ENCODE assay signal across 1 cellular context in genomic region chr6:134295953-134296553, GRCh38.
TF ChIP-seq lines count a peak whose summit lies in the region.

No MANE protein-coding gene starts in this region.

TF ChIP-seq in K562, 482 proteins besides CTCF, POLR2A, EP300 and RAD21 (continued from another document and continues in another):
- TF ChIP-seq RREB1 (CRISPR knock-in tag; IDR thresholded peaks at IDR 0.05): no peak
- peak; percentile 80 for TF ChIP-seq TAF9B (IDR thresholded peaks at IDR 0.05; ENCODE audit: partially characterized antibody)
- TF ChIP-seq TARDBP (IDR thresholded peaks at IDR 0.05): no peak
- no peak for TF ChIP-seq TGIF2 (CRISPR knock-in tag; IDR thresholded peaks at IDR 0.05)
- no peak for TF ChIP-seq SMC3 (conservative IDR thresholded peaks at IDR 0.05; ENCODE audit: insufficient read depth, low read depth, low read length)
- TF ChIP-seq FOS (IDR thresholded peaks at IDR 0.05; ENCODE audit: extremely low read depth, insufficient read length): peak; percentile 72
- TF ChIP-seq POLR2AphosphoS2 (IDR thresholded peaks at IDR 0.05; ENCODE audit: low read length): no peak
- TF ChIP-seq ARHGAP35 (IDR thresholded peaks at IDR 0.05; ENCODE audit: partially characterized antibody): no peak
- TF ChIP-seq POLR2G (IDR thresholded peaks at IDR 0.05; ENCODE audit: low read depth, low read length): no peak
- no peak for TF ChIP-seq PRMT5 (CRISPR knock-in tag; IDR thresholded peaks at IDR 0.05)
- no peak for TF ChIP-seq FOXA3 (CRISPR knock-in tag; conservative IDR thresholded peaks at IDR 0.05 in 1 of 2, IDR thresholded peaks at IDR 0.05 in 1 of 2)
- TF ChIP-seq, protein P1, sequence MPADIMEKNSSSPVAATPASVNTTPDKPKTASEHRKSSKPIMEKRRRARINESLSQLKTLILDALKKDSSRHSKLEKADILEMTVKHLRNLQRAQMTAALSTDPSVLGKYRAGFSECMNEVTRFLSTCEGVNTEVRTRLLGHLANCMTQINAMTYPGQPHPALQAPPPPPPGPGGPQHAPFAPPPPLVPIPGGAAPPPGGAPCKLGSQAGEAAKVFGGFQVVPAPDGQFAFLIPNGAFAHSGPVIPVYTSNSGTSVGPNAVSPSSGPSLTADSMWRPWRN (IDR thresholded peaks at IDR 0.05; ENCODE audit: low read depth): no peak; the same call in 1 of the 2 replicates
- TF ChIP-seq KDM5B (IDR thresholded peaks at IDR 0.05; ENCODE audit: insufficient replicate concordance, low read depth, low read length): no peak
- TF ChIP-seq BCOR (IDR thresholded peaks at IDR 0.05): no peak
- no peak for TF ChIP-seq ZNF354B (CRISPR knock-in tag; IDR thresholded peaks at IDR 0.05)
- TF ChIP-seq DIDO1 (tag; IDR thresholded peaks at IDR 0.05; ENCODE audit: low read depth): no peak
- TF ChIP-seq TCF7L2 (IDR thresholded peaks at IDR 0.05; ENCODE audit: low read depth, low read length): no peak
- no peak for TF ChIP-seq FOXJ3 (CRISPR knock-in tag; IDR thresholded peaks at IDR 0.05)
- no peak for TF ChIP-seq RUNX1 (IDR thresholded peaks at IDR 0.05; ENCODE audit: low read depth)
- TF ChIP-seq SMARCB1 (IDR thresholded peaks at IDR 0.05; ENCODE audit: insufficient read length, low read depth): no peak
- TF ChIP-seq COPS2 (conservative IDR thresholded peaks at IDR 0.05): no peak
- no peak for TF ChIP-seq TCFL5 (CRISPR knock-in tag; conservative IDR thresholded peaks at IDR 0.05)
- TF ChIP-seq SAFB2 (IDR thresholded peaks at IDR 0.05; ENCODE audit: borderline replicate concordance, low read depth, low read length, severe bottlenecking): no peak
- no peak; the same call in 1 of the 2 replicates for TF ChIP-seq HSF4 (CRISPR knock-in tag; IDR thresholded peaks at IDR 0.05; ENCODE audit: borderline replicate concordance)
- TF ChIP-seq SREBF1 (IDR thresholded peaks at IDR 0.05; ENCODE audit: borderline replicate concordance, low read depth, low read length): no peak
- TF ChIP-seq ETS2 (tag; IDR thresholded peaks at IDR 0.05; ENCODE audit: borderline replicate concordance, poor library complexity, severe bottlenecking): no peak
- no peak for TF ChIP-seq ZNF586 (CRISPR knock-in tag; conservative IDR thresholded peaks at IDR 0.05)
- TF ChIP-seq HDAC2 (IDR thresholded peaks at IDR 0.05): peak; percentile 96
- peak; percentile 96 for TF ChIP-seq CXXC5 (CRISPR knock-in tag; IDR thresholded peaks at IDR 0.05)
- TF ChIP-seq, protein P2, sequence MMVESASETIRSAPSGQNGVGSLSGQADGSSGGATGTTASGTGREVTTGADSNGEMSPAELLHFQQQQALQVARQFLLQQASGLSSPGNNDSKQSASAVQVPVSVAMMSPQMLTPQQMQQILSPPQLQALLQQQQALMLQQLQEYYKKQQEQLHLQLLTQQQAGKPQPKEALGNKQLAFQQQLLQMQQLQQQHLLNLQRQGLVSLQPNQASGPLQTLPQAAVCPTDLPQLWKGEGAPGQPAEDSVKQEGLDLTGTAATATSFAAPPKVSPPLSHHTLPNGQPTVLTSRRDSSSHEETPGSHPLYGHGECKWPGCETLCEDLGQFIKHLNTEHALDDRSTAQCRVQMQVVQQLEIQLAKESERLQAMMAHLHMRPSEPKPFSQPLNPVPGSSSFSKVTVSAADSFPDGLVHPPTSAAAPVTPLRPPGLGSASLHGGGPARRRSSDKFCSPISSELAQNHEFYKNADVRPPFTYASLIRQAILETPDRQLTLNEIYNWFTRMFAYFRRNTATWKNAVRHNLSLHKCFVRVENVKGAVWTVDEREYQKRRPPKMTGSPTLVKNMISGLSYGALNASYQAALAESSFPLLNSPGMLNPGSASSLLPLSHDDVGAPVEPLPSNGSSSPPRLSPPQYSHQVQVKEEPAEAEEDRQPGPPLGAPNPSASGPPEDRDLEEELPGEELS (CRISPR knock-in tag; IDR thresholded peaks at IDR 0.05; ENCODE audit: borderline replicate concordance): no peak
- TF ChIP-seq ZNF384 (IDR thresholded peaks at IDR 0.05; ENCODE audit: low read depth, low read length): no peak
- no peak for TF ChIP-seq NCOA4 (IDR thresholded peaks at IDR 0.05; ENCODE audit: partially characterized antibody)
- no peak for TF ChIP-seq MED1 (CRISPR knock-in tag; IDR thresholded peaks at IDR 0.05; ENCODE audit: borderline replicate concordance)
- no peak for TF ChIP-seq ZNF140 (CRISPR knock-in tag; IDR thresholded peaks at IDR 0.05)
- TF ChIP-seq, protein P3, sequence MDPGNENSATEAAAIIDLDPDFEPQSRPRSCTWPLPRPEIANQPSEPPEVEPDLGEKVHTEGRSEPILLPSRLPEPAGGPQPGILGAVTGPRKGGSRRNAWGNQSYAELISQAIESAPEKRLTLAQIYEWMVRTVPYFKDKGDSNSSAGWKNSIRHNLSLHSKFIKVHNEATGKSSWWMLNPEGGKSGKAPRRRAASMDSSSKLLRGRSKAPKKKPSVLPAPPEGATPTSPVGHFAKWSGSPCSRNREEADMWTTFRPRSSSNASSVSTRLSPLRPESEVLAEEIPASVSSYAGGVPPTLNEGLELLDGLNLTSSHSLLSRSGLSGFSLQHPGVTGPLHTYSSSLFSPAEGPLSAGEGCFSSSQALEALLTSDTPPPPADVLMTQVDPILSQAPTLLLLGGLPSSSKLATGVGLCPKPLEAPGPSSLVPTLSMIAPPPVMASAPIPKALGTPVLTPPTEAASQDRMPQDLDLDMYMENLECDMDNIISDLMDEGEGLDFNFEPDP (CRISPR knock-in tag; IDR thresholded peaks at IDR 0.05): no peak
- no peak for TF ChIP-seq ZNF444 (CRISPR knock-in tag; IDR thresholded peaks at IDR 0.05)
- TF ChIP-seq ZNF431 (CRISPR knock-in tag; IDR thresholded peaks at IDR 0.05): no peak
- TF ChIP-seq ZNF143 (CRISPR knock-in tag; IDR thresholded peaks at IDR 0.05): no peak
- TF ChIP-seq ZBTB8A (IDR thresholded peaks at IDR 0.05; ENCODE audit: partially characterized antibody): no peak
- TF ChIP-seq ZNF224 (CRISPR knock-in tag; IDR thresholded peaks at IDR 0.05): no peak
- no peak for TF ChIP-seq SMAD1 (IDR thresholded peaks at IDR 0.05; ENCODE audit: low read depth, low read length, partially characterized antibody)
- TF ChIP-seq RBM34 (IDR thresholded peaks at IDR 0.05; ENCODE audit: borderline replicate concordance, insufficient read depth, low read length): no peak
- TF ChIP-seq THRA (IDR thresholded peaks at IDR 0.05): no peak
- TF ChIP-seq, protein P4, sequence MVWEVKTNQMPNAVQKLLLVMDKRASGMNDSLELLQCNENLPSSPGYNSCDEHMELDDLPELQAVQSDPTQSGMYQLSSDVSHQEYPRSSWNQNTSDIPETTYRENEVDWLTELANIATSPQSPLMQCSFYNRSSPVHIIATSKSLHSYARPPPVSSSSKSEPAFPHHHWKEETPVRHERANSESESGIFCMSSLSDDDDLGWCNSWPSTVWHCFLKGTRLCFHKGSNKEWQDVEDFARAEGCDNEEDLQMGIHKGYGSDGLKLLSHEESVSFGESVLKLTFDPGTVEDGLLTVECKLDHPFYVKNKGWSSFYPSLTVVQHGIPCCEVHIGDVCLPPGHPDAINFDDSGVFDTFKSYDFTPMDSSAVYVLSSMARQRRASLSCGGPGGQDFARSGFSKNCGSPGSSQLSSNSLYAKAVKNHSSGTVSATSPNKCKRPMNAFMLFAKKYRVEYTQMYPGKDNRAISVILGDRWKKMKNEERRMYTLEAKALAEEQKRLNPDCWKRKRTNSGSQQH (CRISPR knock-in tag; IDR thresholded peaks at IDR 0.05): no peak
- TF ChIP-seq ZNF589 (CRISPR knock-in tag; IDR thresholded peaks at IDR 0.05; ENCODE audit: low read depth): peak; percentile 82; the same call in 1 of the 2 replicates
- no peak for TF ChIP-seq ZKSCAN1 (IDR thresholded peaks at IDR 0.05; ENCODE audit: low read depth, low read length)
- no peak for TF ChIP-seq IRF1 (CRISPR knock-in tag; IDR thresholded peaks at IDR 0.05; ENCODE audit: borderline replicate concordance)
- TF ChIP-seq, protein P5, sequence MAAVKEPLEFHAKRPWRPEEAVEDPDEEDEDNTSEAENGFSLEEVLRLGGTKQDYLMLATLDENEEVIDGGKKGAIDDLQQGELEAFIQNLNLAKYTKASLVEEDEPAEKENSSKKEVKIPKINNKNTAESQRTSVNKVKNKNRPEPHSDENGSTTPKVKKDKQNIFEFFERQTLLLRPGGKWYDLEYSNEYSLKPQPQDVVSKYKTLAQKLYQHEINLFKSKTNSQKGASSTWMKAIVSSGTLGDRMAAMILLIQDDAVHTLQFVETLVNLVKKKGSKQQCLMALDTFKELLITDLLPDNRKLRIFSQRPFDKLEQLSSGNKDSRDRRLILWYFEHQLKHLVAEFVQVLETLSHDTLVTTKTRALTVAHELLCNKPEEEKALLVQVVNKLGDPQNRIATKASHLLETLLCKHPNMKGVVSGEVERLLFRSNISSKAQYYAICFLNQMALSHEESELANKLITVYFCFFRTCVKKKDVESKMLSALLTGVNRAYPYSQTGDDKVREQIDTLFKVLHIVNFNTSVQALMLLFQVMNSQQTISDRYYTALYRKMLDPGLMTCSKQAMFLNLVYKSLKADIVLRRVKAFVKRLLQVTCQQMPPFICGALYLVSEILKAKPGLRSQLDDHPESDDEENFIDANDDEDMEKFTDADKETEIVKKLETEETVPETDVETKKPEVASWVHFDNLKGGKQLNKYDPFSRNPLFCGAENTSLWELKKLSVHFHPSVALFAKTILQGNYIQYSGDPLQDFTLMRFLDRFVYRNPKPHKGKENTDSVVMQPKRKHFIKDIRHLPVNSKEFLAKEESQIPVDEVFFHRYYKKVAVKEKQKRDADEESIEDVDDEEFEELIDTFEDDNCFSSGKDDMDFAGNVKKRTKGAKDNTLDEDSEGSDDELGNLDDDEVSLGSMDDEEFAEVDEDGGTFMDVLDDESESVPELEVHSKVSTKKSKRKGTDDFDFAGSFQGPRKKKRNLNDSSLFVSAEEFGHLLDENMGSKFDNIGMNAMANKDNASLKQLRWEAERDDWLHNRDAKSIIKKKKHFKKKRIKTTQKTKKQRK (IDR thresholded peaks at IDR 0.05; ENCODE audit: borderline replicate concordance, low read depth, low read length): no peak
- no peak for TF ChIP-seq CBFB (CRISPR knock-in tag; IDR thresholded peaks at IDR 0.05)
- peak; percentile 32; the same call in 1 of the 2 replicates for TF ChIP-seq SPI1 (IDR thresholded peaks at IDR 0.05; ENCODE audit: borderline replicate concordance, low read depth, low read length)
- TF ChIP-seq HDAC8 (tag; IDR thresholded peaks at IDR 0.05): no peak
- TF ChIP-seq MBD2 (IDR thresholded peaks at IDR 0.05; ENCODE audit: borderline replicate concordance, low read depth): 0 out of 2 replicates have a peak, but pooled peaks have one; percentile 27
- TF ChIP-seq CREB5 (CRISPR knock-in tag; IDR thresholded peaks at IDR 0.05): no peak
